In the genomic region with DNA sequence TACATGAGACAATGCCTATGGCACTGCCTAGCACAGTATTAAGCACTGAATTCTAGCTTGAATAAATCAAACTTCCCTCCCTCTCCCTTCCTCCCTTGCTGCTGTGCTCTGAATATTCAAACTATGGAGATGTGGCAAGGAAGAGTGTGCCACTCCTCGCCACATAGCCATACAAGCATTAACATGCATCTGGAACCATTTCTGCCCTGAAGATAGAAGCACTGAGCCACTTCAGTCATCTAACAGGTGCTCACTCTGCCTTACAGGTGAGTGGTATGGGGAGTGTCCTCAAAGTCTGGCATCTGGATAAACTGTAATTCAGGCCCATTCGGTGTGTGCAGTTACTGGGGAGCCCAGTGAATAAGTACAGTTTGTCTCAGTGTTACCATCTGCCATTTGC, we compare ENCODE assay signal across 29 cellular contexts.
"Had no signal": no experiment of that assay in that cellular context is flagged by ENCODE, and none has a peak within 500 bp of the region (broad histone marks: within the 10 kb centered on the region; RNA-seq: fewer than 3 reads in every experiment).

No MANE protein-coding gene starts in this region.

- H3K4me3 ChIP-seq: ascending aorta, gastroesophageal sphincter, hepatocyte, ovary, sigmoid colon, upper lobe of right lung had no signal

- H3K27me3 Mint-ChIP-seq: activated CD4-positive, alpha-beta memory T cell treated with anti-CD3 and anti-CD28 coated beads for 36 hours; activated CD4-positive, alpha-beta T cell treated with anti-CD3 and anti-CD28 coated beads, Interleukin-2, amount 10 ng/mL, durations not matched to agents 24 days and 14 days; activated naive CD8-positive, alpha-beta T cell treated with anti-CD3 and anti-CD28 coated beads, Interleukin-2, amount 10 ng/mL, durations not matched to agents 7 days and 5 days; naive thymus-derived CD4-positive, alpha-beta T cell; progenitor cell of endocrine pancreas; stimulated activated naive CD8-positive, alpha-beta T cell treated with anti-CD3 and anti-CD28 coated beads, Interleukin-15, Interleukin-2, amounts not matched to agents 100 ng/mL and 50 ng/mL, for 24 hours had no signal

- H3K9me3 ChIP-seq: ascending aorta, gastroesophageal sphincter, ovary, sigmoid colon, upper lobe of right lung had no signal

- H2AFZ ChIP-seq: hepatocyte had no signal

- DNase-seq: activated CD4-positive, alpha-beta memory T cell treated with anti-CD3 and anti-CD28 coated beads for 36 hours; activated CD4-positive, alpha-beta T cell treated with anti-CD3 and anti-CD28 coated beads, Interleukin-2, amount 10 ng/mL, durations not matched to agents 24 days and 14 days; activated CD4-positive, CD25-positive, alpha-beta regulatory T cell treated with anti-CD3 and anti-CD28 coated beads, Interleukin-2, amount 50 U/mL, for 72 hours; activated CD8-positive, alpha-beta memory T cell treated with anti-CD3 and anti-CD28 coated beads, Interleukin-2, amount 50 U/mL, for 4 hours; activated effector memory CD4-positive, alpha-beta T cell treated with anti-CD3 and anti-CD28 coated beads, Interleukin-2, amount 50 U/mL, for 16 hours; activated naive CD4-positive, alpha-beta T cell treated with anti-CD3 and anti-CD28 coated beads for 36 hours; activated naive CD8-positive, alpha-beta T cell treated with anti-CD3 and anti-CD28 coated beads, Interleukin-2, amount 10 ng/mL, durations not matched to agents 7 days and 5 days; activated T-cell treated with anti-CD3 and anti-CD28 coated beads, Interleukin-2, amount 50 U/mL, for 1 hour; brain microvascular endothelial cell; caudate nucleus; islet precursor cell; left cardiac atrium; left ventricle myocardium superior; naive thymus-derived CD4-positive, alpha-beta T cell; ovary; retina; sigmoid colon; small intestine; stimulated activated CD4-positive, alpha-beta T cell treated with anti-CD3 and anti-CD28 coated beads, Interleukin-4, amount 100 ng/mL, for 24 hours; T-helper 2 cell; upper lobe of right lung had no signal

- H3K4me1 Mint-ChIP-seq: activated CD4-positive, alpha-beta T cell treated with anti-CD3 and anti-CD28 coated beads, Interleukin-2, amount 10 ng/mL, durations not matched to agents 24 days and 14 days; activated naive CD8-positive, alpha-beta T cell treated with anti-CD3 and anti-CD28 coated beads, Interleukin-2, amount 10 ng/mL, durations not matched to agents 7 days and 5 days; naive thymus-derived CD4-positive, alpha-beta T cell; stimulated activated effector memory CD8-positive, alpha-beta T cell treated with anti-CD3 and anti-CD28 coated beads, Interleukin-12 subunit alpha, Interleukin-12 subunit beta, amount 100 ng/mL, for 72 hours had no signal

- H3K27ac Mint-ChIP-seq: activated CD4-positive, alpha-beta memory T cell treated with anti-CD3 and anti-CD28 coated beads for 36 hours; activated CD4-positive, alpha-beta T cell treated with anti-CD3 and anti-CD28 coated beads, Interleukin-2, amount 10 ng/mL, durations not matched to agents 24 days and 14 days; activated naive CD4-positive, alpha-beta T cell treated with anti-CD3 and anti-CD28 coated beads for 36 hours; activated naive CD8-positive, alpha-beta T cell treated with anti-CD3 and anti-CD28 coated beads, Interleukin-2, amount 10 ng/mL, durations not matched to agents 7 days and 5 days; activated T-helper 1 cell treated with anti-CD3 and anti-CD28 coated beads, Interleukin-12 subunit alpha, Interleukin-12 subunit beta, Interleukin-2, Interleukin-4 antibody, amounts not matched to agents 30 ng/mL and 10 ng/mL and 1 ng/mL, durations not matched to agents 14 hours and 24 hours and 36 hours; mesothelial cell of epicardium; naive thymus-derived CD4-positive, alpha-beta T cell; progenitor cell of endocrine pancreas; stimulated activated effector memory CD8-positive, alpha-beta T cell treated with anti-CD3 and anti-CD28 coated beads, Interleukin-12 subunit alpha, Interleukin-12 subunit beta, amount 100 ng/mL, for 72 hours; stimulated activated naive CD8-positive, alpha-beta T cell treated with anti-CD3 and anti-CD28 coated beads, Interleukin-15, Interleukin-2, amounts not matched to agents 100 ng/mL and 50 ng/mL, for 24 hours had no signal

- H3K36me3 Mint-ChIP-seq: activated CD4-positive, alpha-beta memory T cell treated with anti-CD3 and anti-CD28 coated beads for 36 hours; activated naive CD8-positive, alpha-beta T cell treated with anti-CD3 and anti-CD28 coated beads, Interleukin-2, amount 10 ng/mL, durations not matched to agents 7 days and 5 days; mesothelial cell of epicardium; naive thymus-derived CD4-positive, alpha-beta T cell; stimulated activated effector memory CD8-positive, alpha-beta T cell treated with anti-CD3 and anti-CD28 coated beads, Interleukin-12 subunit alpha, Interleukin-12 subunit beta, amount 100 ng/mL, for 72 hours had no signal

- H3K9me3 Mint-ChIP-seq: activated CD4-positive, alpha-beta memory T cell treated with anti-CD3 and anti-CD28 coated beads for 36 hours; activated CD4-positive, alpha-beta T cell treated with anti-CD3 and anti-CD28 coated beads, Interleukin-2, amount 10 ng/mL, durations not matched to agents 24 days and 14 days; activated naive CD4-positive, alpha-beta T cell treated with anti-CD3 and anti-CD28 coated beads for 36 hours; activated naive CD8-positive, alpha-beta T cell treated with anti-CD3 and anti-CD28 coated beads, Interleukin-2, amount 10 ng/mL, durations not matched to agents 7 days and 5 days; activated T-helper 1 cell treated with anti-CD3 and anti-CD28 coated beads, Interleukin-12 subunit alpha, Interleukin-12 subunit beta, Interleukin-2, Interleukin-4 antibody, amounts not matched to agents 30 ng/mL and 10 ng/mL and 1 ng/mL, durations not matched to agents 14 hours and 24 hours and 36 hours; stimulated activated naive CD8-positive, alpha-beta T cell treated with anti-CD3 and anti-CD28 coated beads, Interleukin-15, Interleukin-2, amounts not matched to agents 100 ng/mL and 50 ng/mL, for 24 hours had no signal

- H3K4me1 ChIP-seq: ascending aorta, gastroesophageal sphincter, sigmoid colon, upper lobe of right lung had no signal

- H3K27me3 ChIP-seq: ascending aorta, brain microvascular endothelial cell, gastroesophageal sphincter, hepatocyte, ovary, sigmoid colon, upper lobe of right lung had no signal

- H3K27ac ChIP-seq: ascending aorta, brain microvascular endothelial cell, gastroesophageal sphincter, hepatocyte, ovary, sigmoid colon, upper lobe of right lung had no signal

- H3K36me3 ChIP-seq: ascending aorta, brain microvascular endothelial cell, gastroesophageal sphincter, ovary, sigmoid colon, upper lobe of right lung had no signal

- H3K4me3 Mint-ChIP-seq: activated CD4-positive, alpha-beta memory T cell treated with anti-CD3 and anti-CD28 coated beads for 36 hours; activated CD4-positive, alpha-beta T cell treated with anti-CD3 and anti-CD28 coated beads, Interleukin-2, amount 10 ng/mL, durations not matched to agents 24 days and 14 days; activated naive CD4-positive, alpha-beta T cell treated with anti-CD3 and anti-CD28 coated beads for 36 hours; activated naive CD8-positive, alpha-beta T cell treated with anti-CD3 and anti-CD28 coated beads, Interleukin-2, amount 10 ng/mL, durations not matched to agents 7 days and 5 days; activated T-helper 1 cell treated with anti-CD3 and anti-CD28 coated beads, Interleukin-12 subunit alpha, Interleukin-12 subunit beta, Interleukin-2, Interleukin-4 antibody, amounts not matched to agents 30 ng/mL and 10 ng/mL and 1 ng/mL, durations not matched to agents 14 hours and 24 hours and 36 hours; mesothelial cell of epicardium; naive thymus-derived CD4-positive, alpha-beta T cell; stimulated activated effector memory CD8-positive, alpha-beta T cell treated with anti-CD3 and anti-CD28 coated beads, Interleukin-12 subunit alpha, Interleukin-12 subunit beta, amount 100 ng/mL, for 72 hours; stimulated activated naive CD8-positive, alpha-beta T cell treated with anti-CD3 and anti-CD28 coated beads, Interleukin-15, Interleukin-2, amounts not matched to agents 100 ng/mL and 50 ng/mL, for 24 hours had no signal

- ATAC-seq: gastroesophageal sphincter; left cardiac atrium; left ventricle myocardium superior; naive thymus-derived CD4-positive, alpha-beta T cell; stimulated activated effector memory CD8-positive, alpha-beta T cell treated with anti-CD3 and anti-CD28 coated beads, Interleukin-12 subunit alpha, Interleukin-12 subunit beta, amount 100 ng/mL, for 72 hours; upper lobe of right lung had no signal

- H3K79me2 ChIP-seq: hepatocyte had no signal

- H3K4me2 ChIP-seq: hepatocyte had no signal
